9 cellular contexts compared by ENCODE assay signal in the genomic region with DNA sequence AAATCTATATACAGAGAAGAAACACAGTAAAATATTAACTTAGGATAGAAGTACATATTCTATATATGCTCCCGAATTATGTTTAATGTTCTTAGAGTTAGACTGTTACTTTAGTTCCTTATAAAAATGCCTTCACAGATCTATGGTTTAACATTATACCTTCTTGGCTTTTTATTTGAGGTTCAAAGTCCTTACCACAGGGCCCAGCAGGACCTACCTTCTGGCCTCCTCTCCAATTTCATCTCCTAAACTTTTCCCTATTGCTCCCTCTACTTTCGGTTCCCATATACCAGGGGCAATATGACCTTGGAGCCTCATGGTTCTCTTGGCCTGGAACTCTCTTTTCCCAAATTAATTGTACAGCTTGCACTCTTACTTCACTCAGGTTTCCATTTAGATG. TPM values are rescaled to one million over a fixed set of nuclear protein-coding genes. Genes with fewer than 3 reads are reported as not detected.
"Had no signal": no experiment of that assay in that cellular context is flagged by ENCODE, and none has a peak within 500 bp of the region (broad histone marks: within the 10 kb centered on the region; RNA-seq: fewer than 3 reads in every experiment).

No MANE protein-coding gene starts in this region.

- FAIRE-seq: HTR-8/SVneo, K562 had no signal

- H3K4me3 ChIP-seq: GM23248, HAP-1, K562 had no signal

- H3K27ac Mint-ChIP-seq: HFFc6 had no signal

- H3K4me1 ChIP-seq: HAP-1 had no signal

- H3K9me3 Mint-ChIP-seq: HFFc6 had no signal

- H3K4me3 Mint-ChIP-seq: HFFc6 had no signal

- DNase-seq: GM23248, GOT3, H7, HFFc6, IMR-90 had no signal

- ATAC-seq: HCT116, K562 had no signal

- H3K9me3 ChIP-seq: HAP-1 had no signal

RNA-seq across cellular contexts. Expression of a gene that starts 12.7 kb away (rescaled TPM):
- total RNA-seq: GM23248 had no signal
